In the genomic region with DNA sequence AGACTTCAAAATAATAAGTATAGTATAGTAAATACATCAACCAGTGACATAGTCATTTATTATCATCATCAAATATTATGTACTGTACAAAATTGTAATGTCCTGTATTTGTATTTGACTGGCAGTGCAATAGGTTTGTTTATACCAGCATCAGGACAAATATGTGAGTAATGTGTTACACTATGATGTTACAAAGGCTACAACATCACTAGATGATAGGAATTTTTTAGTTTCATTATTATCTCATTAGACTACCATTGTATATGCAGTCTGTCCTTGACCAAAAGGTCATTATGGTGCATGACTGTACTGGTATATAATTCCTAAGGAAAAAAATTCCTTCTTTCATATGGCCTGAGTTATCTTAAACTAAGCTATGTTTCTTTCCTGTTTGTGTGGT, we compare ENCODE assay signal across 23 cellular contexts.
"Had no signal": no experiment of that assay in that cellular context is flagged by ENCODE, and none has a peak within 500 bp of the region (broad histone marks: within the 10 kb centered on the region; RNA-seq: fewer than 3 reads in every experiment).

No MANE protein-coding gene starts in this region.

- ATAC-seq: Panc1, PC-3, SK-N-SH treated with all-trans-retinoic acid at 6 μM for 48 hours had no signal

- DNase-seq: Karpas-422, KG1, MG63, NCI-H1092, NCI-H1105 treated with DMSO at 0.1 percent for 48 hours, NCI-H1417 treated with DMSO at 0.1 percent for 48 hours, NCI-H146, NCI-H1694 treated with DMSO at 0.1 percent for 48 hours, NCI-H1930, NCI-H2081, NCI-H2107, NCI-H2171, NCI-H226, NCI-H446, NCI-H510A, NCI-H524 treated with DMSO at 0.1 percent for 48 hours, NCI-H69, NCI-H774, PC-3, SHP77 had no signal

- H3K27ac ChIP-seq: RWPE1 had no signal

- H3K36me3 ChIP-seq: MG63 had no signal

- H3K27me3 ChIP-seq: MG63 had no signal

- H3K4me3 ChIP-seq: MG63 had no signal
